34 cellular contexts compared by ENCODE assay signal in genomic region chr4:93688978-93689377, GRCh38.
"Had no signal": no experiment of that assay in that cellular context is flagged by ENCODE, and none has a peak within 500 bp of the region (broad histone marks: within the 10 kb centered on the region; RNA-seq: fewer than 3 reads in every experiment).

No MANE protein-coding gene starts in this region.

- DNase-seq: Karpas-422, Kasumi-1, MG63, MM.1S, MV-4-11, NCI-H1048, NCI-H1092, NCI-H1092 treated with DMSO at 0.1 percent for 48 hours, NCI-H1105, NCI-H1105 treated with DMSO at 0.1 percent for 48 hours, NCI-H1417, NCI-H1417 treated with DMSO at 0.1 percent for 48 hours, NCI-H1436, NCI-H1436 treated with DMSO at 0.1 percent for 48 hours, NCI-H146, NCI-H1694, NCI-H1694 treated with DMSO at 0.1 percent for 48 hours, NCI-H187, NCI-H187 treated with DMSO at 0.1 percent for 48 hours, NCI-H1930, NCI-H2029, NCI-H2029 treated with DMSO at 0.1 percent for 48 hours, NCI-H2081, NCI-H2081 treated with DMSO at 0.1 percent for 48 hours, NCI-H2107, NCI-H2171, NCI-H2171 treated with DMSO at 0.1 percent for 48 hours, NCI-H2227 treated with DMSO at 0.1 percent for 48 hours, NCI-H226, NCI-H345, NCI-H446, NCI-H446 treated with DMSO at 0.1 percent for 48 hours, NCI-H510A, NCI-H510A treated with DMSO at 0.1 percent for 48 hours had no signal

- H3K27me3 ChIP-seq: MG63 had no signal

- H3K4me3 ChIP-seq: MG63 had no signal

- H3K36me3 ChIP-seq: MG63 had no signal

- H3K9me3 ChIP-seq: MG63 had no signal
